ENCODE assay signal across 8 cellular contexts in the genomic region with DNA sequence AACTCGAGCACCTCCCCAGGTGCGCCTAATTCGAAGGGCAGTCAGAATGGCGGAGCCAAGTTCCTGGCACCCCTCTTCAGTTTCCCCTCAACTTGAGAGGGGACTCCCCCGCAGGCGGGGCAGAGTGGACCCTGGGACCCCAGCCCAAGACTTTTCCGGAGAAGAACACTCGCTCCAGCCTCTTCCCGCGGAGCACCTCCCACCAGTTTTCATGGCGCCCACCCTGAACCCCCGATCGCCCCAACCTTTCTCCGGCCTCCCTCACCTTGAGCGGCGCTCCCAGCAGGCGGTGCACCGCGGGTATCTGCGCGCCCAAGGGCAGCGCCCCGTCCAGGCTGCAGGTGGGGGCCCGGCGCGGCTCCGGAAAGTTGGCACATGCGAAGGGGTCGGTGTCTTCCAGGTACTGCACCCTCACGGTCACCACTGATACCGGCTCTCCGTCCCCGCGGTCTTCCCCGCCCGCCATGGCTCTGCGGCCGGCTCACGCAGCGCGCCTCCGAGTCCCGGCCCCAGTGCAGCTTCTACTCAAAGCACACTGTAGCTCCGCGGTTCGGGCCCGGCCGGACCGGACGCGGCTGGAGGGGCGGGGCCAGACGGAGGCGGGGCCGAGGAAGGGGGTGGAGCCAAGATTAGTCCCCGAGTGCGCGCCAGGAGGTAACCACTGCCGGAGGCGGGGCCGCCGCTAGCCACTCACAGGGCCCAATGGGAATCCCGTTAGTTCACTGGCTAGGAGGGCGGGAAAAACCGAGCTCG. TPM values are rescaled to one million over a fixed set of nuclear protein-coding genes. Genes with fewer than 3 reads are reported as not detected.
DNase-seq lines count a peak whose midpoint lies in the region; ATAC-seq and TF ChIP-seq lines count a peak whose summit lies in the region.

A gene (minus strand): TSS at position 537 of the 753 bp plus-strand sequence. CDS start 71 bp downstream, at position 466.

- WGBS in heart right ventricle, 2 donors = 0% methylated on average over 65 to 66 of the region's 66 CpGs

- ATAC-seq in GM18499 (IDR thresholded peaks at IDR 0.05; ENCODE audit: insufficient read depth, unreplicated experiment) (peak; percentile 34), HG02938 (IDR thresholded peaks at IDR 0.05; ENCODE audit: unreplicated experiment) (peak; percentile 46), T-helper 17 cell (peak; percentile 76), heart right ventricle (peak; percentile 77 to 89 (median 83)), upper lobe of right lung (peak; percentile 87)

- H3K27me3 ChIP-seq in heart right ventricle = peaks cover 0 to 34% (median 0%) of the 10 kb centered on the region in 7 donors
- H3K27me3 ChIP-seq in upper lobe of right lung = no peaks in the 10 kb centered on the region

- peak within 1 kb of the TSS; percentile 93 for H3K4me3 Mint-ChIP-seq in T-helper 17 cell
- peak within 1 kb of the TSS; percentile 85 for H3K4me3 Mint-ChIP-seq in progenitor cell of endocrine pancreas (ENCODE audit: low read depth)

- DNase-seq in NCI-H187 (lab: John Stamatoyannopoulos, UW) = peak; percentile 55 to 81
- DNase-seq in T-helper 17 cell = peak; percentile 91 to 95 (median 94)
- DNase-seq in amniotic stem cell (lab: John Stamatoyannopoulos, UW) = peak; percentile 94
- peak; percentile 98 to 99 for DNase-seq in heart right ventricle
- DNase-seq in progenitor cell of endocrine pancreas (ENCODE audit: low spot score, unreplicated experiment) = peak; percentile 92
- peak; percentile 99 for DNase-seq in upper lobe of right lung

- intact Hi-C loops in heart right ventricle (cut with DNase I) (loop anchor here in 2 of 10 donors (2.0 to 5.0 kb wide), 3 partner anchors 20 to 65 kb away; a partner anchor contains a TSS), upper lobe of right lung (cut with DNase I) (no loop called here)

- H3K36me3 ChIP-seq in heart right ventricle (no peaks in the 10 kb centered on the region), upper lobe of right lung (no peaks in the 10 kb centered on the region)

- H3K36me3 Mint-ChIP-seq in T-helper 17 cell (ENCODE audit: low read depth) (peaks cover 2% of the 10 kb centered on the region), progenitor cell of endocrine pancreas (ENCODE audit: insufficient read depth) (no peaks in the 10 kb centered on the region)

- H3K4me1 ChIP-seq in heart right ventricle = peaks cover 25 to 69% (median 58%) of the 10 kb centered on the region in 9 donors
- H3K4me1 ChIP-seq in upper lobe of right lung = peaks cover 48% of the 10 kb centered on the region

- TF ChIP-seq CTCF in heart right ventricle (IDR thresholded peaks at IDR 0.05) = peak in 1 of 9 donors; percentile 6
- no peak for TF ChIP-seq CTCF in progenitor cell of endocrine pancreas (IDR thresholded peaks at IDR 0.05; ENCODE audit: unreplicated experiment)
- no peak for TF ChIP-seq CTCF in upper lobe of right lung (IDR thresholded peaks at IDR 0.05)

- H3K27me3 Mint-ChIP-seq in T-helper 17 cell (peaks cover 12% of the 10 kb centered on the region), progenitor cell of endocrine pancreas (peaks cover 36% of the 10 kb centered on the region)

- H3K9me3 Mint-ChIP-seq in progenitor cell of endocrine pancreas (ENCODE audit: low read depth) = no peaks in the 10 kb centered on the region

- H3K4me1 Mint-ChIP-seq in T-helper 17 cell (peaks cover 40% of the 10 kb centered on the region), progenitor cell of endocrine pancreas (ENCODE audit: low read depth) (peaks cover 18% of the 10 kb centered on the region)

- H3K9me3 ChIP-seq in T-helper 17 cell (ENCODE audit: control insufficient read depth, low read length, poor library complexity, severe bottlenecking) (no peaks in the 10 kb centered on the region), heart right ventricle (no peaks in the 10 kb centered on the region), upper lobe of right lung (no peaks in the 10 kb centered on the region)

- H3K27ac Mint-ChIP-seq in T-helper 17 cell = peak within 1 kb of the TSS; percentile 95
- peak within 1 kb of the TSS; percentile 96 for H3K27ac Mint-ChIP-seq in progenitor cell of endocrine pancreas

- H3K27ac ChIP-seq in heart right ventricle = peak within 1 kb of the TSS; percentile 93 to 99 (median 96)
- H3K27ac ChIP-seq in upper lobe of right lung = peak within 1 kb of the TSS; percentile 83

- peak within 1 kb of the TSS; percentile 69 to 97 (median 84) for H3K4me3 ChIP-seq in heart right ventricle
- peak within 1 kb of the TSS; percentile 70 for H3K4me3 ChIP-seq in upper lobe of right lung

RNA-seq across cellular contexts. Expression of the gene that starts here (rescaled TPM):
- total RNA-seq in T-helper 17 cell (10 to 100 TPM; 45.1 to 48.6 TPM), heart right ventricle (10 to 100 TPM; 11.6 to 26.2 (median 19.1) TPM), progenitor cell of endocrine pancreas (28.2 and 30.2 TPM in 2 replicates), upper lobe of right lung (94.9 TPM)
- 10 to 100 TPM; 16.6 to 71.1 TPM for polyA plus RNA-seq in heart right ventricle

Comparison
In these comparisons a context has a peak if more than half of its experiments do, and no peak if none do; other contexts are left out.
1. Peak in every context shown above with its lines: DNase-seq, ATAC-seq, H3K4me3 ChIP-seq and H3K27ac ChIP-seq.
2. ATAC-seq: peak in every context shown above with its lines; median percentile 87 in upper lobe of right lung; 83 in heart right ventricle; 76 in T-helper 17 cell; 46 in HG02938; 34 in GM18499.